29 cellular contexts compared by ENCODE assay signal in genomic region chr12:118727196-118727595, GRCh38.
"Had no signal": no experiment of that assay in that cellular context is flagged by ENCODE, and none has a peak within 500 bp of the region (broad histone marks: within the 10 kb centered on the region; RNA-seq: fewer than 3 reads in every experiment).

No MANE protein-coding gene starts in this region.

- H3K36me3 ChIP-seq: ascending aorta, cardiac muscle cell had no signal

- H3K36me3 Mint-ChIP-seq: activated CD4-positive, alpha-beta memory T cell treated with anti-CD3 and anti-CD28 coated beads for 36 hours; activated naive CD4-positive, alpha-beta T cell treated with anti-CD3 and anti-CD28 coated beads, Interleukin-2, amount 10 ng/mL, durations not matched to agents 7 days and 5 days; activated naive CD8-positive, alpha-beta T cell; activated naive CD8-positive, alpha-beta T cell treated with anti-CD3 and anti-CD28 coated beads, Interleukin-2, amount 10 ng/mL, durations not matched to agents 7 days and 5 days; brain had no signal

- H3K9me3 ChIP-seq: ascending aorta had no signal

- H3K4me3 Mint-ChIP-seq: activated B cell treated with CpG ODN at 0.5 μM for 24 hours; activated CD4-positive, alpha-beta memory T cell treated with anti-CD3 and anti-CD28 coated beads for 36 hours; activated CD4-positive, alpha-beta T cell treated with anti-CD3 and anti-CD28 coated beads, Interleukin-2, amount 10 ng/mL, durations not matched to agents 24 days and 14 days; activated CD8-positive, alpha-beta T cell treated with anti-CD3 and anti-CD28 coated beads for 36 hours; activated naive CD4-positive, alpha-beta T cell treated with anti-CD3 and anti-CD28 coated beads, Interleukin-2, amount 10 ng/mL, durations not matched to agents 7 days and 5 days; activated naive CD4-positive, alpha-beta T cell treated with anti-CD3 and anti-CD28 coated beads, Interleukin-2, amount 50 U/mL, for 24 hours; activated naive CD8-positive, alpha-beta T cell; activated naive CD8-positive, alpha-beta T cell treated with anti-CD3 and anti-CD28 coated beads, Interleukin-2, amount 10 ng/mL, durations not matched to agents 7 days and 5 days; activated naive CD8-positive, alpha-beta T cell treated with anti-CD3 and anti-CD28 coated beads, Interleukin-2, amount 50 U/mL, for 24 hours; activated T-cell treated with anti-CD3 and anti-CD28 coated beads, Interleukin-2, amount 50 U/mL, for 24 hours; brain; central memory CD8-positive, alpha-beta T cell; T-helper 17 cell had no signal

- DNase-seq: activated B cell treated with CpG ODN at 0.5 μM for 24 hours; activated CD4-positive, alpha-beta memory T cell treated with anti-CD3 and anti-CD28 coated beads for 36 hours; activated CD4-positive, alpha-beta T cell treated with anti-CD3 and anti-CD28 coated beads for 4 hours; activated CD4-positive, alpha-beta T cell treated with anti-CD3 and anti-CD28 coated beads, Interleukin-2, amount 10 ng/mL, durations not matched to agents 24 days and 14 days; activated CD4-positive, alpha-beta T cell treated with anti-CD3 and anti-CD28 coated beads, Interleukin-2, amount 50 U/mL, for 1 hour; activated CD4-positive, alpha-beta T cell treated with anti-CD3 and anti-CD28 coated beads, Interleukin-2, amount 50 U/mL, for 4 hours; activated CD4-positive, CD25-positive, alpha-beta regulatory T cell treated with anti-CD3 and anti-CD28 coated beads, Interleukin-2, amount 50 U/mL, for 72 hours; activated CD8-positive, alpha-beta memory T cell treated with anti-CD3 and anti-CD28 coated beads, Interleukin-2, amount 50 U/mL, for 4 hours; activated CD8-positive, alpha-beta T cell treated with anti-CD3 and anti-CD28 coated beads for 36 hours; activated effector memory CD4-positive, alpha-beta T cell treated with Interleukin-2 at 50 U/mL for 16 hours; activated gamma-delta T cell; activated naive CD4-positive, alpha-beta T cell treated with anti-CD3 and anti-CD28 coated beads, Interleukin-2, amount 10 ng/mL, durations not matched to agents 7 days and 5 days; activated naive CD4-positive, alpha-beta T cell treated with Interleukin-2 at 50 U/mL for 16 hours; activated naive CD8-positive, alpha-beta T cell treated with anti-CD3 and anti-CD28 coated beads, Interleukin-2, amount 10 ng/mL, durations not matched to agents 7 days and 5 days; activated naive CD8-positive, alpha-beta T cell treated with anti-CD3 and anti-CD28 coated beads, Interleukin-2, amount 50 U/mL, for 24 hours; activated T-cell treated with anti-CD3 and anti-CD28 coated beads, Interleukin-2, amount 50 U/mL, for 24 hours; activated T-cell treated with anti-CD3 and anti-CD28 coated beads, Interleukin-2, amount 50 U/mL, for 48 hours; amygdala; anterior cingulate cortex; T-helper 17 cell; T1000 had no signal

- H3K4me1 ChIP-seq: ascending aorta had no signal

- H3K4me1 Mint-ChIP-seq: activated B cell treated with CpG ODN at 0.5 μM for 24 hours; activated CD4-positive, alpha-beta T cell treated with anti-CD3 and anti-CD28 coated beads, Interleukin-2, amount 10 ng/mL, durations not matched to agents 24 days and 14 days; activated naive CD4-positive, alpha-beta T cell treated with anti-CD3 and anti-CD28 coated beads, Interleukin-2, amount 10 ng/mL, durations not matched to agents 7 days and 5 days; activated naive CD4-positive, alpha-beta T cell treated with anti-CD3 and anti-CD28 coated beads, Interleukin-2, amount 50 U/mL, for 24 hours; activated naive CD8-positive, alpha-beta T cell treated with anti-CD3 and anti-CD28 coated beads, Interleukin-2, amount 10 ng/mL, durations not matched to agents 7 days and 5 days; activated naive CD8-positive, alpha-beta T cell treated with anti-CD3 and anti-CD28 coated beads, Interleukin-2, amount 50 U/mL, for 24 hours; central memory CD8-positive, alpha-beta T cell; T-helper 17 cell had no signal

- H3K27ac Mint-ChIP-seq: activated B cell treated with CpG ODN at 0.5 μM for 24 hours; activated CD4-positive, alpha-beta memory T cell treated with anti-CD3 and anti-CD28 coated beads for 36 hours; activated CD4-positive, alpha-beta T cell treated with anti-CD3 and anti-CD28 coated beads, Interleukin-2, amount 10 ng/mL, durations not matched to agents 24 days and 14 days; activated CD8-positive, alpha-beta T cell treated with anti-CD3 and anti-CD28 coated beads for 36 hours; activated naive CD4-positive, alpha-beta T cell treated with anti-CD3 and anti-CD28 coated beads, Interleukin-2, amount 10 ng/mL, durations not matched to agents 7 days and 5 days; activated naive CD4-positive, alpha-beta T cell treated with anti-CD3 and anti-CD28 coated beads, Interleukin-2, amount 50 U/mL, for 24 hours; activated naive CD8-positive, alpha-beta T cell; activated naive CD8-positive, alpha-beta T cell treated with anti-CD3 and anti-CD28 coated beads, Interleukin-2, amount 10 ng/mL, durations not matched to agents 7 days and 5 days; activated naive CD8-positive, alpha-beta T cell treated with anti-CD3 and anti-CD28 coated beads, Interleukin-2, amount 50 U/mL, for 24 hours; activated T-cell treated with anti-CD3 and anti-CD28 coated beads, Interleukin-2, amount 50 U/mL, for 24 hours; activated T-helper 2 cell treated with anti-CD3 and anti-CD28 coated beads, Interferon-gamma antibody, Interleukin-2, Interleukin-4, amounts not matched to agents 10 μg/mL and 5 μg/mL and 100 μg/mL, durations not matched to agents 14 hours and 24 hours and 36 hours; T-helper 17 cell had no signal

- H3K27ac ChIP-seq: ascending aorta, cardiac muscle cell, VCaP had no signal

- ATAC-seq: activated CD8-positive, alpha-beta T cell treated with anti-CD3 and anti-CD28 coated beads for 36 hours; activated naive CD8-positive, alpha-beta T cell treated with anti-CD3 and anti-CD28 coated beads, Interleukin-2, amount 50 U/mL, for 24 hours; T-helper 17 cell had no signal

- H3K4me3 ChIP-seq: ascending aorta, cardiac muscle cell had no signal

- H3K9me3 Mint-ChIP-seq: activated CD4-positive, alpha-beta T cell treated with anti-CD3 and anti-CD28 coated beads, Interleukin-2, amount 10 ng/mL, durations not matched to agents 24 days and 14 days; activated naive CD4-positive, alpha-beta T cell treated with anti-CD3 and anti-CD28 coated beads, Interleukin-2, amount 50 U/mL, for 24 hours; activated T-helper 2 cell treated with anti-CD3 and anti-CD28 coated beads, Interferon-gamma antibody, Interleukin-2, Interleukin-4, amounts not matched to agents 10 μg/mL and 5 μg/mL and 100 μg/mL, durations not matched to agents 14 hours and 24 hours and 36 hours; central memory CD8-positive, alpha-beta T cell had no signal

- H3K27me3 ChIP-seq: ascending aorta, cardiac muscle cell had no signal

- H3K27me3 Mint-ChIP-seq: activated B cell treated with CpG ODN at 0.5 μM for 24 hours; activated CD4-positive, alpha-beta T cell treated with anti-CD3 and anti-CD28 coated beads, Interleukin-2, amount 10 ng/mL, durations not matched to agents 24 days and 14 days; activated CD8-positive, alpha-beta T cell treated with anti-CD3 and anti-CD28 coated beads for 36 hours; activated naive CD4-positive, alpha-beta T cell treated with anti-CD3 and anti-CD28 coated beads, Interleukin-2, amount 10 ng/mL, durations not matched to agents 7 days and 5 days; activated naive CD8-positive, alpha-beta T cell; activated naive CD8-positive, alpha-beta T cell treated with anti-CD3 and anti-CD28 coated beads, Interleukin-2, amount 10 ng/mL, durations not matched to agents 7 days and 5 days; activated T-cell treated with anti-CD3 and anti-CD28 coated beads, Interleukin-2, amount 50 U/mL, for 24 hours; central memory CD8-positive, alpha-beta T cell; T-helper 17 cell had no signal
